18 cellular contexts compared by ENCODE assay signal in the genomic region with DNA sequence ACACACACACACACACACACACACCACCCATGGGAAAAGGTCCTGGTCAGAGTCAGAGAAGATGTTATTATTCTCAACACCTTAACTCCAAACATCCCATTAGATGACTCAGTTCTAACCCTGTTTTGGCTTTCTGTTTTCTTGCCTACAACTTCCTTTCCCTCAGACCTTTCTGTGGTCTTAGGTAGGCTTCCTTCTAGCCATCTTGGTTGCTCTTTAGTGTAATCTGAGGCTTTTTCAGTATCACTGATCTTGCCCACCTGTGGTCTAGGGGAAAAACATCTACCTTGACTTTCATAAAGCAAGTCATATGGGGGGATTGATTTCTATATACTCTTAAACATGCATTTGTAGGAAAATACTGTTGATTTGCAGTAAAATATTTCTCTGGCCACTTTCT. TPM values are rescaled to one million over a fixed set of nuclear protein-coding genes. Genes with fewer than 3 reads are reported as not detected.
DNase-seq lines count a peak whose midpoint lies in the region; ATAC-seq and TF ChIP-seq lines count a peak whose summit lies in the region.
"Had no signal": no experiment of that assay in that cellular context is flagged by ENCODE, and none has a peak within 500 bp of the region (broad histone marks: within the 10 kb centered on the region; RNA-seq: fewer than 3 reads in every experiment).

No MANE protein-coding gene starts in this region.

- H3K4me3 ChIP-seq in MM.1S (ENCODE audit: low read length) (no peak overlapping the region), smooth muscle cell (no peak overlapping the region)
- H3K4me3 ChIP-seq: BLaER1 treated with 17β-estradiol and CSF1 and Interleukin-3, amounts not matched to agents 10 nM and 100 nM; cardiac muscle cell; GM23338; Peyer's patch had no signal

- H3K36me3 Mint-ChIP-seq in CD4-positive, alpha-beta T cell (ENCODE audit: low read depth) = peaks cover 46% of the 10 kb centered on the region

- no peaks in the 10 kb centered on the region for H3K79me2 ChIP-seq in MM.1S (ENCODE audit: low read length)
- H3K79me2 ChIP-seq in smooth muscle cell (ENCODE audit: low read depth) = no peaks in the 10 kb centered on the region

- H3K4me3 Mint-ChIP-seq in CD4-positive, alpha-beta T cell = no peak overlapping the region
- H3K4me3 Mint-ChIP-seq: GM23338; T-helper 2 cell treated with Interferon-gamma antibody and Interleukin-4, amounts not matched to agents 5 μg/mL and 100 μg/mL, for 36 hours had no signal

- no peaks in the 10 kb centered on the region for H4K20me1 ChIP-seq in MM.1S (ENCODE audit: insufficient read depth, low read length)
- no peaks in the 10 kb centered on the region for H4K20me1 ChIP-seq in smooth muscle cell (ENCODE audit: low read depth)
- H4K20me1 ChIP-seq: BLaER1 treated with 17β-estradiol and CSF1 and Interleukin-3, amounts not matched to agents 10 nM and 100 nM had no signal

- intact Hi-C loops in CD4-positive, alpha-beta T cell (cut with DNase I, micrococcal nuclease) = no loop called here

- TF ChIP-seq CTCF in MM.1S (IDR thresholded peaks at IDR 0.05; ENCODE audit: low read length) (no peak), smooth muscle cell (IDR thresholded peaks at IDR 0.05; ENCODE audit: borderline replicate concordance, insufficient read depth, poor library complexity, severe bottlenecking) (no peak)
- no peak for TF ChIP-seq CTCF in CD4-positive, alpha-beta T cell (IDR thresholded peaks at IDR 0.05)

- H3K9ac ChIP-seq in MM.1S (ENCODE audit: low read length) = no peak overlapping the region
- no peak overlapping the region for H3K9ac ChIP-seq in smooth muscle cell (ENCODE audit: low read depth)
- H3K9ac ChIP-seq: BLaER1 treated with 17β-estradiol and CSF1 and Interleukin-3, amounts not matched to agents 10 nM and 100 nM had no signal

- H3K9me3 ChIP-seq in MM.1S (replicated peaks; ENCODE audit: insufficient read depth, low read length) (no peaks in the 10 kb centered on the region), smooth muscle cell (replicated peaks; ENCODE audit: low read depth) (no peaks in the 10 kb centered on the region)
- H3K9me3 ChIP-seq in CD4-positive, alpha-beta T cell (ENCODE audit: control insufficient read depth, low read length) = no peaks in the 10 kb centered on the region
- H3K9me3 ChIP-seq: Peyer's patch had no signal

- H3K27ac Mint-ChIP-seq in CD4-positive, alpha-beta T cell = no peak overlapping the region
- H3K27ac Mint-ChIP-seq: GM23338; T-helper 2 cell treated with Interferon-gamma antibody and Interleukin-4, amounts not matched to agents 5 μg/mL and 100 μg/mL, for 36 hours had no signal

- H3K27ac ChIP-seq in MM.1S (ENCODE audit: low read length) (peak overlapping the region; percentile 38; the same call in 1 of the 2 replicates), smooth muscle cell (ENCODE audit: low read depth) (no peak overlapping the region)
- H3K27ac ChIP-seq in CD4-positive, alpha-beta T cell (ENCODE audit: low read depth, low read length) = no peak overlapping the region
- H3K27ac ChIP-seq: BLaER1 treated with 17β-estradiol and CSF1 and Interleukin-3, amounts not matched to agents 10 nM and 100 nM; cardiac muscle cell; Peyer's patch had no signal

- DNase-seq in MM.1S = peak; percentile 40
- no peak for DNase-seq in CD4-positive, alpha-beta T cell
- DNase-seq in smooth muscle cell (lab: John Stamatoyannopoulos, UW; ENCODE audit: unreplicated experiment) = no peak
- no peak for DNase-seq in DMS 273 treated with DMSO at 0.1 percent for 48 hours (lab: John Stamatoyannopoulos, UW)
- no peak for DNase-seq in NCI-H446 (lab: John Stamatoyannopoulos, UW)
- DNase-seq: GF-D8; IMR-90; NCI-H2081; Peyer's patch; posterior cingulate gyrus; stimulated activated CD4-positive, alpha-beta T cell treated with anti-CD3 and anti-CD28 coated beads, Interleukin-4, amount 100 ng/mL, for 1 hour had no signal

- H3K9me3 Mint-ChIP-seq in CD4-positive, alpha-beta T cell = no peaks in the 10 kb centered on the region
- H3K9me3 Mint-ChIP-seq: GM23338; T-helper 2 cell treated with Interferon-gamma antibody and Interleukin-4, amounts not matched to agents 5 μg/mL and 100 μg/mL, for 36 hours had no signal

- H3K27me3 Mint-ChIP-seq in CD4-positive, alpha-beta T cell = no peaks in the 10 kb centered on the region

- peaks cover 6% of the 10 kb centered on the region; the same call in 1 of the 2 replicates for H3K4me1 ChIP-seq in MM.1S (ENCODE audit: low read length)
- H3K4me1 ChIP-seq in smooth muscle cell (ENCODE audit: low read depth) = no peaks in the 10 kb centered on the region
- H3K4me1 ChIP-seq: BLaER1 treated with 17β-estradiol and CSF1 and Interleukin-3, amounts not matched to agents 10 nM and 100 nM; Peyer's patch had no signal

- H3K4me1 Mint-ChIP-seq in CD4-positive, alpha-beta T cell (ENCODE audit: low read depth) = no peaks in the 10 kb centered on the region
- H3K4me1 Mint-ChIP-seq: GM23338 had no signal

- ATAC-seq in GM18858 (IDR thresholded peaks at IDR 0.05; ENCODE audit: unreplicated experiment) (peak; percentile 87), GM21360 (IDR thresholded peaks at IDR 0.05; ENCODE audit: unreplicated experiment) (peak; percentile 68), HG02970 (IDR thresholded peaks at IDR 0.05; ENCODE audit: low FRiP score, unreplicated experiment) (peak; percentile 51)
- no peak for ATAC-seq in CD4-positive, alpha-beta T cell (ENCODE audit: poor library complexity)
- ATAC-seq: GM23338 had no signal

- H3K36me3 ChIP-seq in MM.1S (replicated peaks; ENCODE audit: insufficient read depth, low read length) (no peaks in the 10 kb centered on the region), smooth muscle cell (ENCODE audit: low read depth) (no peaks in the 10 kb centered on the region)
- H3K36me3 ChIP-seq: cardiac muscle cell had no signal

- H3F3A ChIP-seq in MM.1S (ENCODE audit: insufficient read depth, low read length) (no peaks in the 10 kb centered on the region), smooth muscle cell (ENCODE audit: low read depth) (no peaks in the 10 kb centered on the region)

- POLR2A ChIA-PET in CD4-positive, alpha-beta T cell (lab: Charles Lee) = no interaction called here

- H2AFZ ChIP-seq in MM.1S (ENCODE audit: low read length) (no peak overlapping the region), smooth muscle cell (ENCODE audit: low read depth) (no peak overlapping the region)
- H2AFZ ChIP-seq: GM23338 had no signal

- CTCF ChIA-PET in CD4-positive, alpha-beta T cell (lab: Charles Lee) = no interaction called here

- H3K27me3 ChIP-seq in MM.1S (replicated peaks; ENCODE audit: insufficient read depth, low read length) = no peaks in the 10 kb centered on the region
- no peaks in the 10 kb centered on the region for H3K27me3 ChIP-seq in CD4-positive, alpha-beta T cell (ENCODE audit: control insufficient read depth, insufficient read depth, low read length)
- H3K27me3 ChIP-seq in smooth muscle cell (ENCODE audit: low read depth) = no peaks in the 10 kb centered on the region
- H3K27me3 ChIP-seq: cardiac muscle cell, Peyer's patch had no signal

- no peaks in the 10 kb centered on the region for H3K9me2 ChIP-seq in MM.1S (replicated peaks; ENCODE audit: insufficient read depth, low read length)

- H3K4me2 ChIP-seq in MM.1S (ENCODE audit: low read depth, low read length) (peak overlapping the region; percentile 1; the same call in 1 of the 2 replicates), smooth muscle cell (no peak overlapping the region)
- H3K4me2 ChIP-seq: BLaER1 treated with 17β-estradiol and CSF1 and Interleukin-3, amounts not matched to agents 10 nM and 100 nM; GM23338 had no signal

RNA-seq across cellular contexts. Expression of a gene that starts 56.9 kb away (rescaled TPM):
- 1 to 10 TPM; 2.9 to 4.0 TPM for total RNA-seq in CD4-positive, alpha-beta T cell
- total RNA-seq in smooth muscle cell = 14.3 and 16.4 TPM in 2 replicates
- 10.2 and 14.0 TPM in 2 replicates for polyA plus RNA-seq in smooth muscle cell

RNA-seq across cellular contexts. Expression of a gene that starts 57.2 kb away (rescaled TPM):
- total RNA-seq in CD4-positive, alpha-beta T cell = 10 to 100 TPM; 18.6 to 24.1 TPM
- total RNA-seq in smooth muscle cell = 93.9 and 128 TPM in 2 replicates
- polyA plus RNA-seq in smooth muscle cell = 75.6 and 83.9 TPM in 2 replicates
